21 cellular contexts compared by ENCODE assay signal in genomic region chr5:132353593-132353992, GRCh38. TPM values are rescaled to one million over a fixed set of nuclear protein-coding genes. Genes with fewer than 3 reads are reported as not detected.
DNase-seq lines count a peak whose midpoint lies in the region; ATAC-seq, FAIRE-seq and TF ChIP-seq lines count a peak whose summit lies in the region.
"Had no signal": no experiment of that assay in that cellular context is flagged by ENCODE, and none has a peak within 500 bp of the region (broad histone marks: within the 10 kb centered on the region; RNA-seq: fewer than 3 reads in every experiment).

No MANE protein-coding gene starts in this region.

- H3K27me3 ChIP-seq in bronchial epithelial cell (ENCODE audit: control insufficient read depth, insufficient read depth, low read length) (no peaks in the 10 kb centered on the region), psoas muscle (ENCODE audit: insufficient read depth in 3 of 3, low read length in 2 of 3) (no peaks in the 10 kb centered on the region)
- H3K27me3 ChIP-seq: BLaER1 had no signal

- FAIRE-seq in GM19239 (lab: Jason Lieb, UNC) = peak; percentile 23
- FAIRE-seq in bronchial epithelial cell (lab: Jason Lieb, UNC) = no peak
- FAIRE-seq: GM12891, H1 had no signal

- no peak for TF ChIP-seq CTCF in CD14-positive monocyte (IDR thresholded peaks at IDR 0.05)
- no peak for TF ChIP-seq CTCF in bronchial epithelial cell (IDR thresholded peaks at IDR 0.05; ENCODE audit: insufficient read depth, low read length, severe bottlenecking)
- no peak for TF ChIP-seq CTCF in psoas muscle (IDR thresholded peaks at IDR 0.05)
- TF ChIP-seq CTCF in omental fat pad (IDR thresholded peaks at IDR 0.05) = no peak

- H3K27ac ChIP-seq in psoas muscle = peak overlapping the region; percentile 12
- H3K27ac ChIP-seq: BLaER1, KMS-11 had no signal

- H3K27ac Mint-ChIP-seq in CD14-positive monocyte = peak overlapping the region; percentile 17 to 96 (median 92)
- H3K27ac Mint-ChIP-seq: CD8-positive, alpha-beta T cell had no signal

- H3K4me3 ChIP-seq in bronchial epithelial cell (ENCODE audit: low read depth, low read length) (no peak overlapping the region), psoas muscle (no peak overlapping the region)
- H3K4me3 ChIP-seq: BLaER1 had no signal

- WGBS in psoas muscle, 3 donors = 91 to 100% (median 97%) methylated on average over 1 of the region's 1 CpG

- no peaks in the 10 kb centered on the region for H3K9me3 ChIP-seq in psoas muscle

- peaks cover 1 to 3% (median 3%) of the 10 kb centered on the region in 3 donors for H3K27me3 Mint-ChIP-seq in CD14-positive monocyte (ENCODE audit: low read depth in 3 of 3)

- DNase-seq in CD14-positive monocyte (ENCODE audit: low spot score) (no peak), GM19239 (ENCODE audit: insufficient read length, low spot score) (no peak), bronchial epithelial cell (ENCODE audit: low read depth) (peak; percentile 29), psoas muscle (no peak), omental fat pad (ENCODE audit: low spot score) (no peak), NCI-H345 treated with DMSO at 0.1 percent for 48 hours (lab: John Stamatoyannopoulos, UW; ENCODE audit: unreplicated experiment) (no peak)
- DNase-seq: ACHN; CD8-positive, alpha-beta T cell; DND-41; NCI-H1694 treated with DMSO at 0.1 percent for 48 hours; NCI-H2081 treated with DMSO at 0.1 percent for 48 hours; NCI-H2171 treated with DMSO at 0.1 percent for 48 hours; NCI-H446; NCI-H526; Right ventricle myocardium superior had no signal

- intact Hi-C loops in CD14-positive monocyte (cut with micrococcal nuclease) = no loop called here
- intact Hi-C loops in psoas muscle (cut with DNase I) = no loop called here

- H3K36me3 ChIP-seq in bronchial epithelial cell (ENCODE audit: control insufficient read depth, insufficient read depth, low read length) (peaks cover 4% of the 10 kb centered on the region), psoas muscle (ENCODE audit: insufficient read depth in 1 of 2, low read depth in 1 of 2) (peaks cover 5 to 36% of the 10 kb centered on the region in 2 donors)

- ATAC-seq in psoas muscle (peak in 1 of 4 donors; percentile 8), omental fat pad (ENCODE audit: low FRiP score) (no peak), GM21619 (IDR thresholded peaks at IDR 0.05; ENCODE audit: unreplicated experiment) (no peak)
- ATAC-seq: CD8-positive, alpha-beta T cell had no signal

- no peak overlapping the region for H3K4me3 Mint-ChIP-seq in CD14-positive monocyte
- H3K4me3 Mint-ChIP-seq: CD8-positive, alpha-beta T cell had no signal

- peaks cover 8 to 20% (median 13%) of the 10 kb centered on the region in 7 donors for H3K9me3 Mint-ChIP-seq in CD14-positive monocyte
- H3K9me3 Mint-ChIP-seq: CD8-positive, alpha-beta T cell had no signal

- peaks cover 31% of the 10 kb centered on the region for H3K4me1 Mint-ChIP-seq in CD14-positive monocyte

- H3K4me1 ChIP-seq in psoas muscle = peaks cover 18% of the 10 kb centered on the region

- H3K36me3 Mint-ChIP-seq in CD14-positive monocyte = peaks cover 4 to 18% of the 10 kb centered on the region in 2 donors

RNA-seq across cellular contexts. Expression of gene SLC22A5, which starts 15.9 kb away (rescaled TPM):
- 1 to 10 TPM; 2.4 to 3.5 TPM for polyA plus RNA-seq in CD14-positive monocyte
- total RNA-seq in bronchial epithelial cell = 7.1 and 9.6 TPM in 2 replicates
- total RNA-seq in psoas muscle = 100 to 1,000 TPM in 1 of 4 donors, 10 to 100 TPM in 3; 26.6 to 145 (median 74.7) TPM
- polyA plus RNA-seq in psoas muscle = 10 to 100 TPM; 37.7 to 93.7 (median 60.6) TPM
- total RNA-seq in omental fat pad = 10 to 100 TPM in 3 of 4 donors, 1 to 10 TPM in 1; 7.6 to 38.7 (median 28.6) TPM

RNA-seq across cellular contexts. Expression of gene SLC22A4, which starts 59.4 kb away (rescaled TPM):
- polyA plus RNA-seq in CD14-positive monocyte = 10 to 100 TPM; 12.2 to 13.0 TPM
- total RNA-seq in bronchial epithelial cell = 0.13 and 0.26 TPM in 2 replicates
- total RNA-seq in psoas muscle = 10 to 100 TPM in 1 of 4 donors, 1 to 10 TPM in 3; 1.9 to 14.0 (median 2.7) TPM
- 10 to 100 TPM in 1 of 3 donors, 1 to 10 TPM in 2; 1.1 to 17.5 (median 5.6) TPM for polyA plus RNA-seq in psoas muscle
- total RNA-seq in omental fat pad = 1 to 10 TPM; 2.6 to 6.8 (median 5.7) TPM
- total RNA-seq: G401 had no signal
